Comparison of ENCODE assay signal across 8 cellular contexts in the genomic region with DNA sequence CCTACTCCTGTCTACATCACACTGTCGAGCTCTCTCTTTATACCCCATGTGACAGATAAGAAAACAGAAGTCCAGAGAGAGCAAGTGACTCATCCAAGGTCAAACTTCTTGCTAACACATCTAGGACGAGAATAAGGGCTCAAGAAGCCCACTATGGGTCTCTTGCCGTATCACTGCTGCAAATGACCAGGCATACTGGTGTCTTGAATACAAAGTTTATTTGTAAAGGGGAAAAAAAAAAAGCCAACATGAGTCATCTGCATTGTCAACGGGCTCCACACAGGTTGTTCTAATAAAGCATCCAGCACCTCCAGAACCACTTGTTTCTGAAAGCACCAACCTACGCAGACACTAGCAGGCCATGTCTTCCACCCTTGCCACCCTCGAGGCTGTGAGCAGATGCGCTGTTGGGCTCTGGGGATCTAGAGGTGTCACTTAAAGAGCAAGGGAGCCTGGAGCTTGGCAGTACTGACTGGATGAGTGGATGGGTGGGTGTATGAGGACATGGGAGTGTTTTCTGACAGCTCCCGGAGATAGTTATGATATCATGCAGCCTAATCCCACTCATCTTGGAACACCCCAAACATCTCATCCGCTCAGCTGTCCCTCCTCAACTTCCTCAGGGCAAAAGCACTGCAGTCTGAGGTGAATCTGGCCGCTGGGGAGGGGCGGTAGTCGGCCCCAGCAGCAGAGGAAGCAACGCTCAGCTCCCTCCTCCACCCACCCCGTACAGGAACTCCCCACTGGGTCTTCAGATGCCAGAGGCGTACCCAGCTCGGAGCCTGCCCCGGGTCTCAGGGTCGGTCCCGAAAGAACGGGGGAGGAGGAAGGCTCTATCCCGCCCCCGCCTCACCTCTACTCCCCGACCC. TPM values are rescaled to one million over a fixed set of nuclear protein-coding genes. Genes with fewer than 3 reads are reported as not detected.
DNase-seq lines count a peak whose midpoint lies in the region; ATAC-seq and TF ChIP-seq lines count a peak whose summit lies in the region.

No MANE protein-coding gene starts in this region.

- ATAC-seq in GM19455 (IDR thresholded peaks at IDR 0.05; ENCODE audit: unreplicated experiment) (peak; percentile 64), HG03460 (IDR thresholded peaks at IDR 0.05; ENCODE audit: unreplicated experiment) (peak; percentile 67), left ventricle myocardium superior (peak; percentile 68)
- peak; percentile 40 for ATAC-seq in activated naive CD8-positive, alpha-beta T cell treated with anti-CD3 and anti-CD28 coated beads, Interleukin-2, amount 50 U/mL, for 24 hours

- no peaks in the 10 kb centered on the region for H3K36me3 Mint-ChIP-seq in activated naive CD8-positive, alpha-beta T cell treated with anti-CD3 and anti-CD28 coated beads, Interleukin-2, amount 50 U/mL, for 24 hours (ENCODE audit: low read depth)
- H3K36me3 Mint-ChIP-seq in progenitor cell of endocrine pancreas (ENCODE audit: insufficient read depth), result no peaks in the 10 kb centered on the region

- H3K4me3 Mint-ChIP-seq in activated naive CD8-positive, alpha-beta T cell treated with anti-CD3 and anti-CD28 coated beads, Interleukin-2, amount 50 U/mL, for 24 hours, result peak overlapping the region; percentile 74
- peak overlapping the region; percentile 83 for H3K4me3 Mint-ChIP-seq in progenitor cell of endocrine pancreas (ENCODE audit: low read depth)

- DNase-seq in DMS153 (lab: John Stamatoyannopoulos, UW) (peak; percentile 39), SHP77 (lab: John Stamatoyannopoulos, UW) (peak; percentile 52 to 63), left ventricle myocardium superior (no peak), progenitor cell of endocrine pancreas (ENCODE audit: low spot score, unreplicated experiment) (no peak), DMS114 treated with DMSO at 0.1 percent for 48 hours (lab: John Stamatoyannopoulos, UW; ENCODE audit: unreplicated experiment) (no peak)
- peak; percentile 22 for DNase-seq in activated naive CD8-positive, alpha-beta T cell treated with anti-CD3 and anti-CD28 coated beads, Interleukin-2, amount 50 U/mL, for 24 hours

- H3K9me3 Mint-ChIP-seq in activated naive CD8-positive, alpha-beta T cell treated with anti-CD3 and anti-CD28 coated beads, Interleukin-2, amount 50 U/mL, for 24 hours, result no peaks in the 10 kb centered on the region
- H3K9me3 Mint-ChIP-seq in progenitor cell of endocrine pancreas (ENCODE audit: low read depth), result no peaks in the 10 kb centered on the region

- peaks cover 24% of the 10 kb centered on the region for H3K27me3 Mint-ChIP-seq in activated naive CD8-positive, alpha-beta T cell treated with anti-CD3 and anti-CD28 coated beads, Interleukin-2, amount 50 U/mL, for 24 hours
- H3K27me3 Mint-ChIP-seq in progenitor cell of endocrine pancreas, result peaks cover 13% of the 10 kb centered on the region

- peaks cover 13% of the 10 kb centered on the region for H3K4me1 Mint-ChIP-seq in activated naive CD8-positive, alpha-beta T cell treated with anti-CD3 and anti-CD28 coated beads, Interleukin-2, amount 50 U/mL, for 24 hours
- H3K4me1 Mint-ChIP-seq in progenitor cell of endocrine pancreas (ENCODE audit: low read depth), result peaks cover 9% of the 10 kb centered on the region

- H3K27ac Mint-ChIP-seq in activated naive CD8-positive, alpha-beta T cell treated with anti-CD3 and anti-CD28 coated beads, Interleukin-2, amount 50 U/mL, for 24 hours, result peak overlapping the region; percentile 52
- peak overlapping the region; percentile 53 for H3K27ac Mint-ChIP-seq in progenitor cell of endocrine pancreas

- intact Hi-C loops in left ventricle myocardium superior (cut with micrococcal nuclease), result loop anchor here (10.0 kb wide), 1 partner anchor 113 kb away; no protein-coding TSS in a partner anchor

- no peak for TF ChIP-seq CTCF in progenitor cell of endocrine pancreas (IDR thresholded peaks at IDR 0.05; ENCODE audit: unreplicated experiment)

RNA-seq across cellular contexts. Expression of a gene that starts 1.1 kb away (rescaled TPM):
- total RNA-seq in left ventricle myocardium superior, result 50.7 TPM
- 25.9 and 26.5 TPM in 2 replicates for total RNA-seq in progenitor cell of endocrine pancreas

Comparison
In these comparisons a context has a peak if more than half of its experiments do, and no peak if none do; other contexts are left out.
1. DNase-seq: peak in DMS153 (single experiment), SHP77 (2 of 2) and activated naive CD8-positive, alpha-beta T cell treated with anti-CD3 and anti-CD28 coated beads, Interleukin-2, amount 50 U/mL, for 24 hours (single experiment); none in left ventricle myocardium superior (single experiment), progenitor cell of endocrine pancreas (single experiment) and DMS114 treated with DMSO at 0.1 percent for 48 hours (single experiment).
2. Peak in every context shown above with its lines, with median percentiles within 50 percentile points of each other: ATAC-seq.